Comparison of ENCODE assay signal across 1 cellular context in the genomic region with DNA sequence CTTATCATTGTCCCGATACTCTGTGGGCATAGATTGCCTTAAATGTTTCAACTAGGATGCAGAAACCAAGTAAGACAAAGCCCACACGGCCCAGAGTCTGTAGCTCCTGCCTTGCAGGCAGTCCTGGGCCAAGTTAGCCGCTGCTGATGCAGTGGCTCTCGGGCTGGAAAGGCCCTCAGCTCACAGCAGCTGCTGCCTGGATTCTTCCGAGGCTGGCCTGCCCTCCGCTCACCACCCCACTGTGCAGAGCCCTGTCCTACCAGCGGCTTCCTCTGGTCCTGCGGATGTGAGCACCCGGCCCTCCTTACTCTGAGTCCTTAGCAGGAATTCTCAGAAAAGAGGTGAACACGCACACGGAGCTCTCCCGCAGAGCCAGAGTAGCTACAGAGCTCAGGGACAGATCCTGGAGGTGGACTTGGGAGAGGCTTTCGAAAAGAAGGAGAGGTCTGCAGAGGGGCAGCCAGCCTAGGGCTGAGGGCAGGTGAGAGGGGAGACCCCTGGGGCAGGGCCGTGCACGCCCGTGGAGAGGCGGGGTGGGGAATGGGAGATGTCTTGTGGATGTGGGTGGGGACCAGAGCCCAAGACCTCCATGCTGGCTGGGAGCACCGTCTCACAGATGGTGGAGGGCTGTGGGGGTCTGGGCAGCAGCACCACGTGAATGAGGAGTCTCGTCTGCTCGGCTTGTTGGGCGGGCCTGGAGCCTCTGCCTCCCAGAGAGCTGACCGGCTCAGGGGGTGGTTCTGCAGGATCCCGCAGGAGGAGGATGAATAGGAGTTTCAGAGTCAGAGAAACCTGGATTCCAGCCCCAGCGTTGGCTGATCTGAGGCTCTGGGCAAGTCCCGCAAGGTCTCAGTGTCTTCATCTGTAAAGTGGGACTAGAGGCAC.
A peak's percentile ranks its signal among the peaks of the same experiment; 100 is the strongest.
TF ChIP-seq lines count a peak whose summit lies in the region.

No MANE protein-coding gene starts in this region.

TF ChIP-seq in K562, 482 proteins besides CTCF, POLR2A, EP300 and RAD21:
- TF ChIP-seq ZFPM2 (CRISPR knock-in tag; IDR thresholded peaks at IDR 0.05) (no peak), ZNF239 (CRISPR knock-in tag; IDR thresholded peaks at IDR 0.05) (peak; percentile 86)
